7 cellular contexts compared by ENCODE assay signal in the genomic region with DNA sequence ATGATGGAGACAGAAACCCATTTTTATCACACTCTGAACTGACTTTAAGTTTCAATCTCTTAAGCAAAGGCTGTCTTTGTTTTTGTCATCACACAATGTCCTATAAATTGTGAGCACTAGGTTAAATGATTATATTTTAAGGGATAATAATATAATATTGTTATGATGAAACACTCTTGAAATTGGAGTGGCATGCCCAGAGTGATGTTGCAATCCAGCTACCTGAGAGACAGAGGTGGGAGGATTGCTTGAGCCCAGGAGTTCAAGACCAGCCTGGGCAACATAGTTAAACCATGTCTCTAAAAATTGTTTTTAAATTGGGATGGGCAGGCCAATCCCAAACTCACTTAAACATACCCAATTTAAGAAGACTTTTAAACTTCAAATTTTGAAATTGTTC.
"Had no signal": no experiment of that assay in that cellular context is flagged by ENCODE, and none has a peak within 500 bp of the region (broad histone marks: within the 10 kb centered on the region; RNA-seq: fewer than 3 reads in every experiment).

No MANE protein-coding gene starts in this region.

- H3K27ac ChIP-seq: HL-60, KMS-11 had no signal

- FAIRE-seq: HTR-8/SVneo had no signal

- H3K4me2 ChIP-seq: KMS-11 had no signal

- H3K4me3 Mint-ChIP-seq: IgD-negative memory B cell had no signal

- H3K9ac ChIP-seq: KMS-11 had no signal

- DNase-seq: IMR-90, KBM-7, KG1 had no signal

- H3K4me1 Mint-ChIP-seq: IgD-negative memory B cell had no signal
